1 cellular context compared by ENCODE assay signal in the genomic region with DNA sequence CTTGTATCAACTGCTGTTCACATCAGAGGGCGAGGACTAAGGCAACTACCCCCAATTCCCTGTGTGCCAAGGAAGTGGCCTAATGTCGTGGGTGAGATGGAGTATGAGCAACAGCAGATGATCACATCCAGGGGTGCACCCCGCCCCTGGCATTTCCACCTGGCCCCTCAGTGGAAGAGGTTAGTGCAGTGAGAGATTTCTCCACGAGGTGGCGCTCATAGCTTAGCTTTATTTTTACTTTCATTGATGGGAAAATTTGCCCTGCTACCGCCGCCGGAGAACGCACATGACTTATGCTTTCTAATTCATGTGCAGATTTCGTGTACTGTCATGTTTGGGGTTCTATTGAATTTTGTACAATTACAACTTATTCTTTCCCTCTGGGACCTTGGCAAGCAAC.
TF ChIP-seq lines count a peak whose summit lies in the region.

No MANE protein-coding gene starts in this region.

TF ChIP-seq in HepG2, 621 proteins besides CTCF, POLR2A, EP300 and RAD21 (continued from another document):
- TF ChIP-seq HMGXB3 (CRISPR knock-in tag; IDR thresholded peaks at IDR 0.05; ENCODE audit: borderline replicate concordance) (no peak), RBFOX2 (IDR thresholded peaks at IDR 0.05; ENCODE audit: low read depth, low read length) (no peak), BATF2 (CRISPR knock-in tag; IDR thresholded peaks at IDR 0.05) (no peak), ZNF160 (CRISPR knock-in tag; IDR thresholded peaks at IDR 0.05) (no peak), E2F5 (CRISPR knock-in tag; conservative IDR thresholded peaks at IDR 0.05) (no peak), ZNF710 (CRISPR knock-in tag; IDR thresholded peaks at IDR 0.05; ENCODE audit: borderline replicate concordance) (no peak), ZNF556 (CRISPR knock-in tag; IDR thresholded peaks at IDR 0.05; ENCODE audit: borderline replicate concordance) (no peak), ZNF788 (CRISPR knock-in tag; IDR thresholded peaks at IDR 0.05; ENCODE audit: borderline replicate concordance) (no peak), PAF1 (CRISPR knock-in tag; IDR thresholded peaks at IDR 0.05) (no peak), SMC3 (IDR thresholded peaks at IDR 0.05; ENCODE audit: low read length) (peak; percentile 94), ARID3A (IDR thresholded peaks at IDR 0.05; ENCODE audit: low read depth, low read length) (0 out of 2 replicates have a peak, but pooled peaks have one; percentile 16), HDAC1 (CRISPR knock-in tag; IDR thresholded peaks at IDR 0.05) (no peak), SNRNP70 (IDR thresholded peaks at IDR 0.05; ENCODE audit: low read depth, low read length) (no peak)
TF ChIP-seq in HepG2: peak in this region for 4.
